12 cellular contexts compared by ENCODE assay signal in the genomic region with DNA sequence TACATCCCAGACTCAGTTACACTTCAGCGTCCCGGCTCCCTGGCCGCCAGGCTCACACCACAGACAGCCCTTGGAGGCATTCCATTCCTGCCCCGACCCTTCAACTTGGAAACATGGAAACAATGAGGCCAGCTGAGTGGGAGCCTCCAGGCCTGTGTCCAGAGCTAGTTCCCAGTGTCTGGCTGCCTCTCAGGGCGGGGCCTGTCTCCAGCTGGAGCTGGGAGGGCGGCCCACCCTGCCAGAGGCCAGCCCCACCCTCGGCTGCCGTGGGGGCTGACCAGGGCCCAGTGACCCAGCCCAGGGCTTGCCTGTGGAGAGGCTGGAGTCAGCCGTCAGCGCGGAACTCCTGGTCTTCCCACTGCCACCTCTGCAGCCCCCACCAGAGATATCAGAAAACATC. TPM values are rescaled to one million over a fixed set of nuclear protein-coding genes. Genes with fewer than 3 reads are reported as not detected.
DNase-seq lines count a peak whose midpoint lies in the region; ATAC-seq, FAIRE-seq and TF ChIP-seq lines count a peak whose summit lies in the region.
"Had no signal": no experiment of that assay in that cellular context is flagged by ENCODE, and none has a peak within 500 bp of the region (broad histone marks: within the 10 kb centered on the region; RNA-seq: fewer than 3 reads in every experiment).

No MANE protein-coding gene starts in this region.

- no peak overlapping the region for H3K9ac ChIP-seq in GM23248
- no peak overlapping the region for H3K9ac ChIP-seq in liver (ENCODE audit: low read depth in 1 of 2, low read length in 2 of 2)

- no peaks in the 10 kb centered on the region for H3K9me2 ChIP-seq in GM23248 (ENCODE audit: insufficient read depth)

- H3K4me1 ChIP-seq in GM23248 (ENCODE audit: insufficient read depth) = peaks cover 15% of the 10 kb centered on the region
- peaks cover 0 to 26% (median 13%) of the 10 kb centered on the region in 4 donors for H3K4me1 ChIP-seq in liver (ENCODE audit: control insufficient read depth in 4 of 4, insufficient read depth in 4 of 4, low read length in 3 of 4)

- no peaks in the 10 kb centered on the region for H3K79me2 ChIP-seq in GM23248 (ENCODE audit: insufficient read depth)

- H3K4me1 Mint-ChIP-seq in Calu3 (ENCODE audit: low read depth, unreplicated experiment) = peaks cover 1% of the 10 kb centered on the region
- peaks cover 4% of the 10 kb centered on the region for H3K4me1 Mint-ChIP-seq in activated T-cell treated with anti-CD3 and anti-CD28 coated beads, Interleukin-2, amount 50 U/mL, for 4 hours (ENCODE audit: low read depth)

- H3K9me3 ChIP-seq in GM23248 (ENCODE audit: low read depth) (no peaks in the 10 kb centered on the region), liver (ENCODE audit: control insufficient read depth in 4 of 4, low read length in 3 of 4) (no peaks in the 10 kb centered on the region)

- no peak overlapping the region for H3K4me3 Mint-ChIP-seq in Calu3 (ENCODE audit: low read depth, unreplicated experiment)
- no peak overlapping the region for H3K4me3 Mint-ChIP-seq in activated T-cell treated with anti-CD3 and anti-CD28 coated beads, Interleukin-2, amount 50 U/mL, for 4 hours
- H3K4me3 Mint-ChIP-seq: T-helper 1 cell treated with Interleukin-12 subunit alpha and Interleukin-12 subunit beta and Interleukin-4 antibody, amounts not matched to agents 30 μg/mL and 1 μg/mL, for 36 hours; type B pancreatic cell had no signal

- H3K36me3 ChIP-seq in GM23248 (ENCODE audit: low read depth) (no peaks in the 10 kb centered on the region), liver (ENCODE audit: control insufficient read depth in 4 of 4, insufficient read depth in 3 of 4, low read depth in 1 of 4, low read length in 3 of 4) (peaks cover 7 to 34% (median 11%) of the 10 kb centered on the region in 4 donors)

- H3K4me3 ChIP-seq in GM23248 (no peak overlapping the region), liver (ENCODE audit: low read depth in 1 of 3, low read length in 3 of 3) (no peak overlapping the region), skin epidermis (no peak overlapping the region)

- peak in 1 of 2 donors; percentile 21 for TF ChIP-seq RAD21 in liver (IDR thresholded peaks at IDR 0.05)

- H3K27me3 ChIP-seq in GM23248 (replicated peaks; ENCODE audit: insufficient read depth) (no peaks in the 10 kb centered on the region), liver (ENCODE audit: control insufficient read depth in 4 of 4, insufficient read depth in 4 of 4, low read length in 3 of 4) (no peaks in the 10 kb centered on the region)

- TF ChIP-seq CTCF in liver (IDR thresholded peaks at IDR 0.05; ENCODE audit: low read depth, low read length, missing input control) (no peak), Calu3 (IDR thresholded peaks at IDR 0.05; ENCODE audit: unreplicated experiment) (no peak)

- H2AFZ ChIP-seq in GM23248 = no peak overlapping the region

- 39 to 45% methylated on average over 7 to 11 of the region's 11 CpGs for WGBS in GM23248 (ENCODE audit: low coverage in 1 of 2, low lambda C conversion rate in 2 of 2, missing lambda C conversion rate in 2 of 2), 2 experiments
- 84% methylated on average over 11 of the region's 11 CpGs for WGBS in liver

- H3K27ac Mint-ChIP-seq in Calu3 (ENCODE audit: unreplicated experiment) = no peak overlapping the region
- H3K27ac Mint-ChIP-seq: T-helper 1 cell treated with Interleukin-12 subunit alpha and Interleukin-12 subunit beta and Interleukin-4 antibody, amounts not matched to agents 30 μg/mL and 1 μg/mL, for 36 hours; type B pancreatic cell had no signal

- no peak overlapping the region for H3K4me2 ChIP-seq in GM23248 (ENCODE audit: unreplicated experiment)

- DNase-seq in GM23248 = peak; percentile 57
- no peak for DNase-seq in NCI-H2081 (lab: John Stamatoyannopoulos, UW)
- DNase-seq in Calu3 = no peak
- no peak for DNase-seq in retina
- no peak for DNase-seq in activated T-cell treated with anti-CD3 and anti-CD28 coated beads, Interleukin-2, amount 50 U/mL, for 4 hours
- DNase-seq: activated naive CD4-positive, alpha-beta T cell; NCI-H2081 treated with DMSO at 0.1 percent for 48 hours had no signal

- no peaks in the 10 kb centered on the region for H3K27me3 Mint-ChIP-seq in Calu3 (ENCODE audit: unreplicated experiment)
- no peaks in the 10 kb centered on the region for H3K27me3 Mint-ChIP-seq in activated T-cell treated with anti-CD3 and anti-CD28 coated beads, Interleukin-2, amount 50 U/mL, for 4 hours (ENCODE audit: low read depth)
- H3K27me3 Mint-ChIP-seq: type B pancreatic cell had no signal

- H4K20me1 ChIP-seq in GM23248 (ENCODE audit: insufficient read depth) = no peaks in the 10 kb centered on the region

- intact Hi-C loops in Calu3 (cut with micrococcal nuclease; ENCODE audit: unreplicated experiment) = no loop called here

- peaks cover 30% of the 10 kb centered on the region for H3K36me3 Mint-ChIP-seq in Calu3 (ENCODE audit: insufficient read depth, unreplicated experiment)
- H3K36me3 Mint-ChIP-seq in activated T-cell treated with anti-CD3 and anti-CD28 coated beads, Interleukin-2, amount 50 U/mL, for 4 hours (ENCODE audit: insufficient read depth) = peaks cover 2% of the 10 kb centered on the region
- H3K36me3 Mint-ChIP-seq: type B pancreatic cell had no signal

- peak; percentile 80 for FAIRE-seq in endometrium (lab: Jason Lieb, UNC)

- no peak for ATAC-seq in activated T-cell treated with anti-CD3 and anti-CD28 coated beads, Interleukin-2, amount 50 U/mL, for 4 hours

- no TSS peak for BruUV-seq in Calu3 (replicated peaks; lab: Mats Ljungman, UMichigan)

- CTCF ChIA-PET in Calu3 (lab: Charles Lee) = no interaction called here

- H3K9me3 Mint-ChIP-seq in Calu3 (ENCODE audit: low read depth, unreplicated experiment) = no peaks in the 10 kb centered on the region
- H3K9me3 Mint-ChIP-seq in activated T-cell treated with anti-CD3 and anti-CD28 coated beads, Interleukin-2, amount 50 U/mL, for 4 hours = no peaks in the 10 kb centered on the region
- H3K9me3 Mint-ChIP-seq: T-helper 1 cell treated with Interleukin-12 subunit alpha and Interleukin-12 subunit beta and Interleukin-4 antibody, amounts not matched to agents 30 μg/mL and 1 μg/mL, for 36 hours; type B pancreatic cell had no signal

- H3K27ac ChIP-seq in GM23248 (no peak overlapping the region), liver (ENCODE audit: low read depth in 1 of 2, low read length in 2 of 2) (peak overlapping the region in 1 of 2 donors; percentile 57), skin epidermis (peak overlapping the region in 14 of 21 experiments; percentile 0 to 84 (median 46))

- H3F3A ChIP-seq in GM23248 (ENCODE audit: insufficient read depth) = no peaks in the 10 kb centered on the region

- in situ Hi-C loops in GM23248 (cut with MboI) = no loop called here

TF ChIP-seq in liver, 16 proteins besides CTCF, POLR2A, EP300 and RAD21 (continues in another document):
- TF ChIP-seq TAF1 (conservative IDR thresholded peaks at IDR 0.05) = no peak
- TF ChIP-seq YY1 (IDR thresholded peaks at IDR 0.05) = no peak
- peak; percentile 21 for TF ChIP-seq SP1 (IDR thresholded peaks at IDR 0.05)
- TF ChIP-seq NR2F2 (IDR thresholded peaks at IDR 0.05) = peak; percentile 84
- no peak for TF ChIP-seq FOXA2 (IDR thresholded peaks at IDR 0.05)
- TF ChIP-seq, protein P1, sequence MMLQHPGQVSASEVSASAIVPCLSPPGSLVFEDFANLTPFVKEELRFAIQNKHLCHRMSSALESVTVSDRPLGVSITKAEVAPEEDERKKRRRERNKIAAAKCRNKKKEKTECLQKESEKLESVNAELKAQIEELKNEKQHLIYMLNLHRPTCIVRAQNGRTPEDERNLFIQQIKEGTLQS (IDR thresholded peaks at IDR 0.05) = no peak
- no peak for TF ChIP-seq HNF4A (conservative IDR thresholded peaks at IDR 0.05)
- TF ChIP-seq JUND (IDR thresholded peaks at IDR 0.05) = no peak
- TF ChIP-seq FOXA1 (IDR thresholded peaks at IDR 0.05) = no peak
- TF ChIP-seq, protein P2, sequence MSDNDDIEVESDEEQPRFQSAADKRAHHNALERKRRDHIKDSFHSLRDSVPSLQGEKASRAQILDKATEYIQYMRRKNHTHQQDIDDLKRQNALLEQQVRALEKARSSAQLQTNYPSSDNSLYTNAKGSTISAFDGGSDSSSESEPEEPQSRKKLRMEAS (IDR thresholded peaks at IDR 0.05) = no peak
- no peak for TF ChIP-seq RXRA (IDR thresholded peaks at IDR 0.05)
- no peak for TF ChIP-seq GABPA (IDR thresholded peaks at IDR 0.05 in 1 of 2, conservative IDR thresholded peaks at IDR 0.05 in 1 of 2)
- TF ChIP-seq, protein P3, sequence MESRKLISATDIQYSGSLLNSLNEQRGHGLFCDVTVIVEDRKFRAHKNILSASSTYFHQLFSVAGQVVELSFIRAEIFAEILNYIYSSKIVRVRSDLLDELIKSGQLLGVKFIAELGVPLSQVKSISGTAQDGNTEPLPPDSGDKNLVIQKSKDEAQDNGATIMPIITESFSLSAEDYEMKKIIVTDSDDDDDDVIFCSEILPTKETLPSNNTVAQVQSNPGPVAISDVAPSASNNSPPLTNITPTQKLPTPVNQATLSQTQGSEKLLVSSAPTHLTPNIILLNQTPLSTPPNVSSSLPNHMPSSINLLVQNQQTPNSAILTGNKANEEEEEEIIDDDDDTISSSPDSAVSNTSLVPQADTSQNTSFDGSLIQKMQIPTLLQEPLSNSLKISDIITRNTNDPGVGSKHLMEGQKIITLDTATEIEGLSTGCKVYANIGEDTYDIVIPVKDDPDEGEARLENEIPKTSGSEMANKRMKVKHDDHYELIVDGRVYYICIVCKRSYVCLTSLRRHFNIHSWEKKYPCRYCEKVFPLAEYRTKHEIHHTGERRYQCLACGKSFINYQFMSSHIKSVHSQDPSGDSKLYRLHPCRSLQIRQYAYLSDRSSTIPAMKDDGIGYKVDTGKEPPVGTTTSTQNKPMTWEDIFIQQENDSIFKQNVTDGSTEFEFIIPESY (IDR thresholded peaks at IDR 0.05) = no peak

RNA-seq across cellular contexts. Expression of a gene that starts 37.4 kb away (rescaled TPM):
- 3.4 and 6.2 TPM in 2 replicates for total RNA-seq in GM23248 (2014; rRNA removed; shearing (Covaris generic))
- 5.3 and 5.7 TPM in 2 replicates for polyA plus RNA-seq in GM23248 (2016; fragmentation: Nextera tagmentation; extraction: Ambion mirVana)
- total RNA-seq in liver = 10 to 100 TPM; 35.7 to 80.3 TPM
- polyA plus RNA-seq in liver = 10 to 100 TPM; 64.5 to 80.2 TPM
- total RNA-seq in Calu3 (2022) = 2.2 and 2.4 TPM in 2 replicates
- 1 to 10 TPM; 1.4 to 2.1 (median 2.1) TPM for total RNA-seq in activated T-cell treated with anti-CD3 and anti-CD28 coated beads, Interleukin-2, amount 50 U/mL, for 4 hours

RNA-seq across cellular contexts. Expression of a gene that starts 39.1 kb away (rescaled TPM):
- 160 and 270 TPM in 2 replicates for total RNA-seq in GM23248 (2014; rRNA removed; shearing (Covaris generic))
- polyA plus RNA-seq in GM23248 (2016; fragmentation: Nextera tagmentation; extraction: Ambion mirVana) (40.1 and 44.6 TPM in 2 replicates), liver (10 to 100 TPM; 27.5 to 70.4 TPM)
- total RNA-seq in liver (100 to 1,000 TPM in 1 of 2 donors, 10 to 100 TPM in 1; 88.7 to 156 TPM), Calu3 (2022) (115 and 130 TPM in 2 replicates)
- 100 to 1,000 TPM; 166 to 186 (median 177) TPM for total RNA-seq in activated T-cell treated with anti-CD3 and anti-CD28 coated beads, Interleukin-2, amount 50 U/mL, for 4 hours
